9 cellular contexts compared by ENCODE assay signal in the genomic region with DNA sequence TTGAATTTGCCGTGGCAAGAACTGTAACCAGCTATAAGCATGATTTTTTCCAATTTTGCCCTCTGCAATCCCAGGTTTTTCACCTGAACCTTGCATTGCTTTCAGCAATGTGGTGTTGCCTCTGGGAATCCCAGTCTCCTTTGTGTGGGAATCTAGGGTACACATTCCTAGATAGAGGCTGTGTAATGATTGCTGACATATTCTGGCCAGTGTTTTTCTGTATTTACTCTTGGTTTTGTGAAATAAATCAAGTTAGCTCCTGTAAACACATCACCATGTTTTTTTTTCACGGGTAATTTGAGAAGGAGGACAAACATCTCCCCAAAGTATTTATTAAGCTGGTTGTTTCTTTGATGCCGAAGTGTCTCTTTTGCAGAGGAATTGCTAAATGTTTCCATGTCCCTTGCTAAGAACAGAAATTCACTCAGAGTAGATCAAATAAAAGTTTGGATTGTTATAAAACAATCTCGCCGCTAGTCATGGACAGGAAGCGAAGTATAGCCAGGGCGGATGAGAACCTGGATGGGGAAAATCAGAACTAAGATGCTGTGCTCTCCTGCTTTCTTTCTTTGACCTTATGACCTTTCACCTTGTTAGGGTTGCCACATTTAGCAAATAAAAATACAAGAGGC. TPM values are rescaled to one million over a fixed set of nuclear protein-coding genes. Genes with fewer than 3 reads are reported as not detected.
DNase-seq lines count a peak whose midpoint lies in the region; ATAC-seq lines count a peak whose summit lies in the region.
"Had no signal": no experiment of that assay in that cellular context is flagged by ENCODE, and none has a peak within 500 bp of the region (broad histone marks: within the 10 kb centered on the region; RNA-seq: fewer than 3 reads in every experiment).

No MANE protein-coding gene starts in this region.

- peaks cover 9% of the 10 kb centered on the region for H3K9me3 Mint-ChIP-seq in T-helper 1 cell treated with Interleukin-12 subunit alpha and Interleukin-12 subunit beta and Interleukin-4 antibody, amounts not matched to agents 30 μg/mL and 1 μg/mL, for 36 hours
- peaks cover 1% of the 10 kb centered on the region for H3K9me3 Mint-ChIP-seq in activated naive CD8-positive, alpha-beta T cell treated with anti-CD3 and anti-CD28 coated beads, Interleukin-2, amount 10 ng/mL, durations not matched to agents 7 days and 5 days
- H3K9me3 Mint-ChIP-seq in stimulated activated effector memory CD8-positive, alpha-beta T cell treated with anti-CD3 and anti-CD28 coated beads, Interleukin-12 subunit alpha, Interleukin-12 subunit beta, amount 100 ng/mL, for 72 hours = peaks cover 4% of the 10 kb centered on the region

- peaks cover 10% of the 10 kb centered on the region for H3K36me3 Mint-ChIP-seq in T-helper 1 cell treated with Interleukin-12 subunit alpha and Interleukin-12 subunit beta and Interleukin-4 antibody, amounts not matched to agents 30 μg/mL and 1 μg/mL, for 36 hours (ENCODE audit: low read depth)
- H3K36me3 Mint-ChIP-seq in activated naive CD8-positive, alpha-beta T cell treated with anti-CD3 and anti-CD28 coated beads, Interleukin-2, amount 10 ng/mL, durations not matched to agents 7 days and 5 days = peaks cover 1% of the 10 kb centered on the region
- H3K36me3 Mint-ChIP-seq in stimulated activated effector memory CD8-positive, alpha-beta T cell treated with anti-CD3 and anti-CD28 coated beads, Interleukin-12 subunit alpha, Interleukin-12 subunit beta, amount 100 ng/mL, for 72 hours = no peaks in the 10 kb centered on the region

- no peak for ATAC-seq in activated naive CD8-positive, alpha-beta T cell treated with anti-CD3 and anti-CD28 coated beads, Interleukin-2, amount 10 ng/mL, durations not matched to agents 7 days and 5 days (ENCODE audit: low read depth)
- ATAC-seq in left lobe of liver (peak; percentile 15), HG02571 (IDR thresholded peaks at IDR 0.05; ENCODE audit: unreplicated experiment) (no peak)
- ATAC-seq in stimulated activated effector memory CD8-positive, alpha-beta T cell treated with anti-CD3 and anti-CD28 coated beads, Interleukin-12 subunit alpha, Interleukin-12 subunit beta, amount 100 ng/mL, for 72 hours = no peak

- H3K27me3 Mint-ChIP-seq in T-helper 1 cell treated with Interleukin-12 subunit alpha and Interleukin-12 subunit beta and Interleukin-4 antibody, amounts not matched to agents 30 μg/mL and 1 μg/mL, for 36 hours (ENCODE audit: low read depth) = peaks cover 30% of the 10 kb centered on the region
- H3K27me3 Mint-ChIP-seq in activated naive CD8-positive, alpha-beta T cell treated with anti-CD3 and anti-CD28 coated beads, Interleukin-2, amount 10 ng/mL, durations not matched to agents 7 days and 5 days = peaks cover 19% of the 10 kb centered on the region

- DNase-seq in T-helper 1 cell (no peak), left lobe of liver (ENCODE audit: low spot score) (no peak), SIG-M5 (lab: John Stamatoyannopoulos, UW) (no peak), putamen (ENCODE audit: low spot score) (no peak)
- DNase-seq in activated naive CD8-positive, alpha-beta T cell treated with anti-CD3 and anti-CD28 coated beads, Interleukin-2, amount 10 ng/mL, durations not matched to agents 7 days and 5 days = no peak
- no peak for DNase-seq in stimulated activated effector memory CD8-positive, alpha-beta T cell treated with anti-CD3 and anti-CD28 coated beads, Interleukin-12 subunit alpha, Interleukin-12 subunit beta, amount 100 ng/mL, for 72 hours (ENCODE audit: low spot score in 2 of 2)
- DNase-seq: erythroblast had no signal

- POLR2A ChIA-PET in activated naive CD8-positive, alpha-beta T cell treated with anti-CD3 and anti-CD28 coated beads, Interleukin-2, amount 10 ng/mL, durations not matched to agents 7 days and 5 days (lab: Charles Lee) = no interaction called here

- peaks cover 28% of the 10 kb centered on the region for H3K4me1 Mint-ChIP-seq in T-helper 1 cell treated with Interleukin-12 subunit alpha and Interleukin-12 subunit beta and Interleukin-4 antibody, amounts not matched to agents 30 μg/mL and 1 μg/mL, for 36 hours (ENCODE audit: low read depth)
- peaks cover 27% of the 10 kb centered on the region for H3K4me1 Mint-ChIP-seq in activated naive CD8-positive, alpha-beta T cell treated with anti-CD3 and anti-CD28 coated beads, Interleukin-2, amount 10 ng/mL, durations not matched to agents 7 days and 5 days
- H3K4me1 Mint-ChIP-seq in stimulated activated effector memory CD8-positive, alpha-beta T cell treated with anti-CD3 and anti-CD28 coated beads, Interleukin-12 subunit alpha, Interleukin-12 subunit beta, amount 100 ng/mL, for 72 hours = peaks cover 27% of the 10 kb centered on the region

- H3K27ac Mint-ChIP-seq in T-helper 1 cell treated with Interleukin-12 subunit alpha and Interleukin-12 subunit beta and Interleukin-4 antibody, amounts not matched to agents 30 μg/mL and 1 μg/mL, for 36 hours = no peak overlapping the region
- H3K27ac Mint-ChIP-seq in activated naive CD8-positive, alpha-beta T cell treated with anti-CD3 and anti-CD28 coated beads, Interleukin-2, amount 10 ng/mL, durations not matched to agents 7 days and 5 days = no peak overlapping the region
- H3K27ac Mint-ChIP-seq in stimulated activated effector memory CD8-positive, alpha-beta T cell treated with anti-CD3 and anti-CD28 coated beads, Interleukin-12 subunit alpha, Interleukin-12 subunit beta, amount 100 ng/mL, for 72 hours = peak overlapping the region; percentile 68

- peak overlapping the region; percentile 57 for H3K4me3 Mint-ChIP-seq in T-helper 1 cell treated with Interleukin-12 subunit alpha and Interleukin-12 subunit beta and Interleukin-4 antibody, amounts not matched to agents 30 μg/mL and 1 μg/mL, for 36 hours
- H3K4me3 Mint-ChIP-seq in activated naive CD8-positive, alpha-beta T cell treated with anti-CD3 and anti-CD28 coated beads, Interleukin-2, amount 10 ng/mL, durations not matched to agents 7 days and 5 days = peak overlapping the region; percentile 84
- peak overlapping the region; percentile 68 for H3K4me3 Mint-ChIP-seq in stimulated activated effector memory CD8-positive, alpha-beta T cell treated with anti-CD3 and anti-CD28 coated beads, Interleukin-12 subunit alpha, Interleukin-12 subunit beta, amount 100 ng/mL, for 72 hours

RNA-seq across cellular contexts. Expression of a gene that starts 1.2 kb away (rescaled TPM):
- under 1 TPM; 0.11 to 0.94 TPM for total RNA-seq in activated naive CD8-positive, alpha-beta T cell treated with anti-CD3 and anti-CD28 coated beads, Interleukin-2, amount 10 ng/mL, durations not matched to agents 7 days and 5 days
- total RNA-seq in left lobe of liver = 0.55 TPM

RNA-seq across cellular contexts. Expression of a gene that starts 26.8 kb away (rescaled TPM):
- 10 to 100 TPM; 55.7 to 59.9 TPM for total RNA-seq in activated naive CD8-positive, alpha-beta T cell treated with anti-CD3 and anti-CD28 coated beads, Interleukin-2, amount 10 ng/mL, durations not matched to agents 7 days and 5 days
- 31.0 TPM for total RNA-seq in left lobe of liver

RNA-seq across cellular contexts. Expression of a gene that starts 43.6 kb away (rescaled TPM):
- 1 to 10 TPM; 3.4 to 4.5 TPM for total RNA-seq in activated naive CD8-positive, alpha-beta T cell treated with anti-CD3 and anti-CD28 coated beads, Interleukin-2, amount 10 ng/mL, durations not matched to agents 7 days and 5 days
- total RNA-seq in left lobe of liver = 0.65 TPM
